Comparison of ENCODE assay signal across 19 cellular contexts in genomic region chr1:63955746-63956145, GRCh38.
DNase-seq lines count a peak whose midpoint lies in the region; ATAC-seq and TF ChIP-seq lines count a peak whose summit lies in the region.
"Had no signal": no experiment of that assay in that cellular context is flagged by ENCODE, and none has a peak within 500 bp of the region (broad histone marks: within the 10 kb centered on the region; RNA-seq: fewer than 3 reads in every experiment).

No MANE protein-coding gene starts in this region.

- H3K4me3 ChIP-seq in mammary epithelial cell (replicated peaks in 1 of 3; ENCODE audit: insufficient read depth in 1 of 3, low read depth in 2 of 3, low read length in 3 of 3) = no peak overlapping the region
- no peak overlapping the region for H3K4me3 ChIP-seq in breast epithelium
- no peak overlapping the region for H3K4me3 ChIP-seq in adipocyte (ENCODE audit: low read length)
- H3K4me3 ChIP-seq: hepatocyte had no signal

- no peaks in the 10 kb centered on the region for H3K27me3 ChIP-seq in mammary epithelial cell (ENCODE audit: insufficient read depth, low read length)
- no peaks in the 10 kb centered on the region for H3K27me3 ChIP-seq in breast epithelium
- no peaks in the 10 kb centered on the region for H3K27me3 ChIP-seq in adipocyte (replicated peaks; ENCODE audit: control insufficient read depth, insufficient read depth, low read length)
- H3K27me3 ChIP-seq: hepatocyte had no signal

- dilution Hi-C loops in mammary epithelial cell (cut with HindIII; ENCODE audit: low sequenced_read_pairs) = no loop called here

- no peak for ATAC-seq in GM18867 (IDR thresholded peaks at IDR 0.05; ENCODE audit: unreplicated experiment)
- ATAC-seq: natural killer cell; stimulated activated naive CD8-positive, alpha-beta T cell treated with anti-CD3 and anti-CD28 coated beads, Interleukin-15, Interleukin-2, amounts not matched to agents 100 U/mL and 50 U/mL, for 24 hours had no signal

- TF ChIP-seq CTCF in mammary epithelial cell (conservative IDR thresholded peaks at IDR 0.05 in 1 of 2, IDR thresholded peaks at IDR 0.05 in 1 of 2; ENCODE audit: extremely low read depth in 1 of 2, insufficient read depth in 1 of 2, low read depth in 1 of 2, low read length in 2 of 2) = no peak
- no peak for TF ChIP-seq CTCF in breast epithelium (IDR thresholded peaks at IDR 0.05)

- CTCF ChIA-PET in mammary epithelial cell (lab: Charles Lee; ENCODE audit: low non-redundant PET) = no interaction called here

- H4K20me1 ChIP-seq in mammary epithelial cell (ENCODE audit: insufficient read depth, low read length) = no peaks in the 10 kb centered on the region

- in situ Hi-C loops in mammary epithelial cell (cut with MboI; ENCODE audit: low sequenced_read_pairs in 2 of 2) = no loop called here

- no peak overlapping the region for H3K27ac ChIP-seq in mammary epithelial cell (ENCODE audit: insufficient read depth, low read depth, low read length)
- no peak overlapping the region for H3K27ac ChIP-seq in breast epithelium
- H3K27ac ChIP-seq: C4-2B, hepatocyte had no signal

- H3K9ac ChIP-seq in mammary epithelial cell (ENCODE audit: insufficient read depth, low read length) (no peak overlapping the region), adipocyte (ENCODE audit: low read length) (peak overlapping the region; percentile 31)

- 94% methylated on average over 6 of the region's 6 CpGs for WGBS in mammary epithelial cell (ENCODE audit: low coverage, missing lambda C conversion rate)

- intact Hi-C loops in mammary epithelial cell (cut with micrococcal nuclease) (no loop called here), breast epithelium (cut with DNase I; ENCODE audit: low total_unique reads) (no loop called here)

- H3K9me3 ChIP-seq in mammary epithelial cell (replicated peaks; ENCODE audit: insufficient read depth, low read length) (peaks cover 6% of the 10 kb centered on the region), breast epithelium (peaks cover 6 to 12% of the 10 kb centered on the region in 2 donors), adipocyte (ENCODE audit: control insufficient read depth, low read length) (peaks cover 15% of the 10 kb centered on the region)

- H3K4me2 ChIP-seq in mammary epithelial cell (ENCODE audit: insufficient read depth, low read depth, low read length) = no peak overlapping the region
- H3K4me2 ChIP-seq: hepatocyte had no signal

- no peak for TF ChIP-seq POLR2A in breast epithelium (IDR thresholded peaks at IDR 0.05)

- H2AFZ ChIP-seq in mammary epithelial cell (ENCODE audit: low read depth, low read length) = no peak overlapping the region
- H2AFZ ChIP-seq: hepatocyte had no signal

- no TSS peak for BruUV-seq in mammary epithelial cell (replicated peaks; lab: Mats Ljungman, UMichigan)

- peak; percentile 12 for DNase-seq in mammary epithelial cell
- no peak for DNase-seq in breast epithelium (ENCODE audit: low spot score in 2 of 2)
- DNase-seq in adipocyte (ENCODE audit: low read depth) = no peak
- DNase-seq in islet precursor cell = peak; percentile 75
- DNase-seq in NCI-H510A (lab: John Stamatoyannopoulos, UW) = no peak
- no peak for DNase-seq in central memory CD4-positive, alpha-beta T cell
- DNase-seq in activated CD4-positive, alpha-beta T cell treated with anti-CD3 and anti-CD28 coated beads for 1 hour = no peak
- DNase-seq: activated CD4-positive, alpha-beta T cell treated with anti-CD3 and anti-CD28 coated beads, Interleukin-2, amount 50 U/mL, for 4 hours; anterior cingulate cortex; HCEC 1CT; MM.1S; natural killer cell; NCI-H2029; NCI-H510A treated with DMSO at 0.1 percent for 48 hours; stimulated activated CD4-positive, alpha-beta T cell treated with anti-CD3 and anti-CD28 coated beads, Interleukin-2, amount 100 ng/mL, for 24 hours; stimulated activated naive CD8-positive, alpha-beta T cell treated with anti-CD3 and anti-CD28 coated beads, Interleukin-15, Interleukin-2, amounts not matched to agents 100 U/mL and 50 U/mL, for 24 hours had no signal

- no peaks in the 10 kb centered on the region for H3K36me3 ChIP-seq in mammary epithelial cell (ENCODE audit: insufficient read depth, low read length)
- H3K36me3 ChIP-seq in breast epithelium = no peaks in the 10 kb centered on the region
- H3K36me3 ChIP-seq in adipocyte (ENCODE audit: control insufficient read depth, insufficient read depth, low read length, severe bottlenecking) = peaks cover 6% of the 10 kb centered on the region

- no peaks in the 10 kb centered on the region for H3K4me1 ChIP-seq in mammary epithelial cell (ENCODE audit: insufficient read depth, low read length)
- no peaks in the 10 kb centered on the region for H3K4me1 ChIP-seq in breast epithelium
- H3K4me1 ChIP-seq in adipocyte (ENCODE audit: control insufficient read depth, insufficient read depth, low read length) = peaks cover 30% of the 10 kb centered on the region

- H3K79me2 ChIP-seq in mammary epithelial cell (ENCODE audit: insufficient read depth, low read length) = peaks cover 9% of the 10 kb centered on the region

Comparison
In these comparisons a context has a peak if more than half of its experiments do, and no peak if none do; other contexts are left out.
1. DNase-seq: peak in mammary epithelial cell (single experiment) and islet precursor cell (single experiment); none in breast epithelium (0 of 2), adipocyte (single experiment), NCI-H510A (single experiment), central memory CD4-positive, alpha-beta T cell (single experiment) and activated CD4-positive, alpha-beta T cell treated with anti-CD3 and anti-CD28 coated beads for 1 hour (single experiment).